ENCODE assay signal across 1 cellular context in genomic region chr1:29962831-29963247, GRCh38.
TF ChIP-seq lines count a peak whose summit lies in the region.

No MANE protein-coding gene starts in this region.

TF ChIP-seq in H1, 55 proteins besides CTCF, POLR2A, EP300 and RAD21 (continued from another document):
- TF ChIP-seq ATF2 (IDR thresholded peaks at IDR 0.05; ENCODE audit: low read length) (no peak), KDM4A (IDR thresholded peaks at IDR 0.05; ENCODE audit: low read depth, low read length, severe bottlenecking) (no peak), NRF1 (IDR thresholded peaks at IDR 0.05; ENCODE audit: low read depth, low read length) (no peak), RBBP5 (IDR thresholded peaks at IDR 0.05; ENCODE audit: borderline replicate concordance, low read depth, low read length) (no peak), EGR1 (IDR thresholded peaks at IDR 0.05; ENCODE audit: borderline replicate concordance, low read depth, low read length) (no peak), POLR2AphosphoS5 (IDR thresholded peaks at IDR 0.05; ENCODE audit: low read depth, low read length) (no peak)
